ENCODE assay signal across 8 cellular contexts in the genomic region with DNA sequence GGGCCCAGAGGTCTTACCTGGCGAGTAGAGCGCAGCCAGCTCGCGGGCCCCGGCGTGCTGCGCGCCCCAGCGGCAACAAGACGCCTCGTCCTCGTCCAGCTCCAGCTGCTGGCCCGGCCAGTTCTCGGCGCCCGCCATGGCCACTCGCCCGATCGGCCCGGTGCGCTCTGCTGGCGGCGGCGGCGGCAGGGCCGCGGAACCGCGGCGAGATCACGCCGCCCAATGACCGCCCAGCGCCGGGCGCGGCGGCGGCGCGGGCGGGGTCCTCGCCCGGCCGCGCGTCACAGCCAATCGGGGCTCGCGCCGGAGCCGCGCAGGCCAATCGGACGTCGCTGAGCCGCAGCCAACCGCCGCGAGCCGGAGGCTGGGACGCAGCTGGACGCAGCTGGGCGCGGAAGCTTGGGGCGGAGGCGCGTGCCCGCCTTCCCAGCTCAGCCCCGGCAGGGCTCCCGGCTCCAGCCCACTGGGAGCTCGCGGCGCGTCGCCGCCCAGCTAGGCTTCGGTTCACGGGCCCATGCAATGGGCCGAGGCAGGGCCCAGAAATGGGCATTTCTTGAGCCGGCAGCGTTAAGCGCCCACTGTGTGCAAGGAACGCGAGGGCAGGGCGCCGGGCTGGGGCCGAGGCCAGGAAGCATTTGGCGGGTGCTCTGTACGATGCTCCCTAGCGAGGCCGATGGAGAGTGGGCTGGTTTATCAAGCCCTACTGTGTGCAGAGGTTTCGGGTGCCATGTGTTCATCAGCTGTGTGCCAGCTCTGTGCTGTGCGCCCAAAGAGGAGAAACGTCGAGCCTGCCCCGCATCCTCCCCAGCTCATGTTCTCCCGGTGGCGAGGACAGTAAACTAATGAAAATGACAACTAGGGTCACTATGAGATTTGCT. TPM values are rescaled to one million over a fixed set of nuclear protein-coding genes. Genes with fewer than 3 reads are reported as not detected.
DNase-seq lines count a peak whose midpoint lies in the region; ATAC-seq and TF ChIP-seq lines count a peak whose summit lies in the region.

A gene (minus strand): TSS at position 224 of the 878 bp plus-strand sequence. CDS start 86 bp downstream, at position 138.

- TF ChIP-seq EP300 in gastroesophageal sphincter (IDR thresholded peaks at IDR 0.05) (no peak), suprapubic skin (IDR thresholded peaks at IDR 0.05) (no peak)

- no peak within 1 kb of the TSS for H2BK5ac ChIP-seq in H9 (ENCODE audit: insufficient read length, low read length)

- peak within 1 kb of the TSS; percentile 81 for H3K4me3 Mint-ChIP-seq in H9
- peak within 1 kb of the TSS; percentile 75 for H3K4me3 Mint-ChIP-seq in activated naive CD4-positive, alpha-beta T cell treated with anti-CD3 and anti-CD28 coated beads for 36 hours

- no peak within 1 kb of the TSS for H2AFZ ChIP-seq in H9 (ENCODE audit: low read length)
- peak within 1 kb of the TSS; percentile 87 for H2AFZ ChIP-seq in MM.1S (ENCODE audit: low read length)

- H3K27me3 Mint-ChIP-seq in H9 (ENCODE audit: low read depth) = peaks cover 15% of the 10 kb centered on the region
- H3K27me3 Mint-ChIP-seq in activated naive CD4-positive, alpha-beta T cell treated with anti-CD3 and anti-CD28 coated beads for 36 hours (ENCODE audit: low read depth) = no peaks in the 10 kb centered on the region

- no peak within 1 kb of the TSS for H3K23ac ChIP-seq in H9 (ENCODE audit: insufficient read length, low read depth, low read length)

- peaks cover 5% of the 10 kb centered on the region for H3K79me1 ChIP-seq in H9 (ENCODE audit: insufficient read depth, low read depth, low read length, poor library complexity, severe bottlenecking)

- H3K27ac ChIP-seq in H9 (ENCODE audit: insufficient read length, low read depth, low read length) (no peak within 1 kb of the TSS), MM.1S (ENCODE audit: low read length) (no peak within 1 kb of the TSS), gastroesophageal sphincter (peak within 1 kb of the TSS; percentile 89 to 96 (median 92)), suprapubic skin (peak within 1 kb of the TSS; percentile 96)

- no peaks in the 10 kb centered on the region for H3K9me2 ChIP-seq in MM.1S (replicated peaks; ENCODE audit: insufficient read depth, low read length)

- no peaks in the 10 kb centered on the region for H3K9me3 ChIP-seq in ES-I3 (ENCODE audit: control insufficient read depth, insufficient read depth, low read length)
- H3K9me3 ChIP-seq in H9 (ENCODE audit: control insufficient read depth, low read depth, low read length) = no peaks in the 10 kb centered on the region
- H3K9me3 ChIP-seq in MM.1S (replicated peaks; ENCODE audit: insufficient read depth, low read length) = no peaks in the 10 kb centered on the region
- no peaks in the 10 kb centered on the region for H3K9me3 ChIP-seq in gastroesophageal sphincter
- no peaks in the 10 kb centered on the region for H3K9me3 ChIP-seq in suprapubic skin

- no peak within 1 kb of the TSS for H2BK15ac ChIP-seq in H9 (ENCODE audit: low read depth, low read length)

- intact Hi-C loops in activated naive CD4-positive, alpha-beta T cell treated with anti-CD3 and anti-CD28 coated beads for 36 hours (cut with micrococcal nuclease) = loop anchor here (1.0 to 10.0 kb wide), 3 partner anchors 13 to 339 kb away; a partner anchor contains a TSS

- H3K79me2 ChIP-seq in H9 (ENCODE audit: insufficient read depth, low read length) = peaks cover 7% of the 10 kb centered on the region; the same call in 1 of the 2 replicates
- peaks cover 29% of the 10 kb centered on the region for H3K79me2 ChIP-seq in MM.1S (ENCODE audit: low read length)

- no CpG with 5 or more reads among the region's 99 CpGs for WGBS in H9 (ENCODE audit: extremely low coverage, insufficient read length, low lambda C conversion rate)
- WGBS in gastroesophageal sphincter (ENCODE audit: low coverage in 1 of 2), 2 donors = 29 to 42% methylated on average over 2 to 5 of the region's 99 CpGs
- 33% methylated on average over 6 of the region's 99 CpGs for WGBS in suprapubic skin

- DNase-seq in H9 = peak; percentile 88
- DNase-seq in MM.1S = peak; percentile 90
- DNase-seq in SK-N-DZ (ENCODE audit: low spot score) = peak; percentile 89
- DNase-seq in activated naive CD4-positive, alpha-beta T cell treated with anti-CD3 and anti-CD28 coated beads for 36 hours = peak; percentile 87
- peak; percentile 86 for DNase-seq in occipital lobe (lab: John Stamatoyannopoulos, UW)
- DNase-seq in suprapubic skin (ENCODE audit: low spot score in 2 of 2) = peak; percentile 90 to 95

- no peak within 1 kb of the TSS for H2AK5ac ChIP-seq in H9 (ENCODE audit: insufficient read length, low read length)

- no peak within 1 kb of the TSS for H4K91ac ChIP-seq in H9 (ENCODE audit: insufficient read length, low read depth, low read length)

- no peak within 1 kb of the TSS for H3T11ph ChIP-seq in H9 (ENCODE audit: low read length)

- H3K4me2 ChIP-seq in H9 (ENCODE audit: insufficient read depth, insufficient read length, low read length) (peak within 1 kb of the TSS; percentile 87), MM.1S (ENCODE audit: low read depth, low read length) (peak within 1 kb of the TSS; percentile 95)

- no peaks in the 10 kb centered on the region for H3K9me3 Mint-ChIP-seq in H9
- H3K9me3 Mint-ChIP-seq in activated naive CD4-positive, alpha-beta T cell treated with anti-CD3 and anti-CD28 coated beads for 36 hours = no peaks in the 10 kb centered on the region

- no peak within 1 kb of the TSS for H3K56ac ChIP-seq in H9 (ENCODE audit: insufficient read length, low read depth, low read length)

- H3K4me1 ChIP-seq in ES-I3 (ENCODE audit: insufficient read depth, low read length) (0 out of 2 replicates have a peak, but pooled peaks cover 11% of the 10 kb centered on the region), H9 (ENCODE audit: insufficient read depth, low read length) (peaks cover 13% of the 10 kb centered on the region; the same call in 1 of the 2 replicates), MM.1S (ENCODE audit: low read length) (peaks cover 6% of the 10 kb centered on the region; the same call in 1 of the 2 replicates), gastroesophageal sphincter (peaks cover 5 to 54% (median 35%) of the 10 kb centered on the region in 3 donors), suprapubic skin (peaks cover 50% of the 10 kb centered on the region)

- CTCF ChIA-PET in activated naive CD4-positive, alpha-beta T cell treated with anti-CD3 and anti-CD28 coated beads for 36 hours (lab: Charles Lee) = interaction anchor here (0.5 to 8.7 kb wide), 11 partner anchors 8 to 776 kb away, joined by 3 to 77 read pairs (median 5); no protein-coding TSS in a partner anchor

- H4K20me1 ChIP-seq in H9 (ENCODE audit: control insufficient read depth, insufficient read depth, insufficient read length) (no peaks in the 10 kb centered on the region), MM.1S (ENCODE audit: insufficient read depth, low read length) (no peaks in the 10 kb centered on the region)

- H3K4me3 ChIP-seq in MM.1S (ENCODE audit: low read length) (peak within 1 kb of the TSS; percentile 96), gastroesophageal sphincter (peak within 1 kb of the TSS; percentile 93 to 98), suprapubic skin (peak within 1 kb of the TSS; percentile 82)

- H3K27me3 ChIP-seq in H9 (ENCODE audit: insufficient read depth, low read length) = no peaks in the 10 kb centered on the region; the same call in 1 of the 2 replicates
- 0 out of 2 replicates have a peak, but pooled peaks cover 2% of the 10 kb centered on the region for H3K27me3 ChIP-seq in MM.1S (replicated peaks; ENCODE audit: insufficient read depth, low read length)
- H3K27me3 ChIP-seq in gastroesophageal sphincter = no peaks in the 10 kb centered on the region
- H3K27me3 ChIP-seq in suprapubic skin = no peaks in the 10 kb centered on the region

- H3K36me3 Mint-ChIP-seq in H9 (ENCODE audit: insufficient read depth in 1 of 3, low read depth in 3 of 3) = peaks cover 10 to 18% (median 15%) of the 10 kb centered on the region in 3 experiments; a peak in 6 of 7 replicates
- peaks cover 4% of the 10 kb centered on the region for H3K36me3 Mint-ChIP-seq in activated naive CD4-positive, alpha-beta T cell treated with anti-CD3 and anti-CD28 coated beads for 36 hours (ENCODE audit: low read depth)

- H3K36me3 ChIP-seq in ES-I3 (ENCODE audit: insufficient read depth, low read length) (peaks cover 3% of the 10 kb centered on the region; the same call in 1 of the 2 replicates), MM.1S (replicated peaks; ENCODE audit: insufficient read depth, low read length) (no peaks in the 10 kb centered on the region), gastroesophageal sphincter (no peaks in the 10 kb centered on the region), suprapubic skin (no peaks in the 10 kb centered on the region)

- H3K18ac ChIP-seq in H9 (ENCODE audit: insufficient read length, low read depth, low read length) = peak within 1 kb of the TSS; percentile 7

- H3K14ac ChIP-seq in H9 (ENCODE audit: insufficient read depth, low read length) = peak within 1 kb of the TSS; percentile 71

- H3K4me1 Mint-ChIP-seq in H9 = peaks cover 29 to 41% of the 10 kb centered on the region in 2 experiments
- H3K4me1 Mint-ChIP-seq in activated naive CD4-positive, alpha-beta T cell treated with anti-CD3 and anti-CD28 coated beads for 36 hours (ENCODE audit: low read depth) = peaks cover 39% of the 10 kb centered on the region

- H3K27ac Mint-ChIP-seq in H9 = peak within 1 kb of the TSS in 2 of 3 experiments; percentile 49 to 85; a peak in 2 of 7 replicates
- peak within 1 kb of the TSS; percentile 84 for H3K27ac Mint-ChIP-seq in activated naive CD4-positive, alpha-beta T cell treated with anti-CD3 and anti-CD28 coated beads for 36 hours

- H2BK120ac ChIP-seq in H9 (ENCODE audit: low read depth, low read length, poor library complexity, severe bottlenecking) = no peak within 1 kb of the TSS

- H3K9ac ChIP-seq in ES-I3 (ENCODE audit: low read depth, low read length) = peak within 1 kb of the TSS; percentile 71
- peak within 1 kb of the TSS; percentile 44 for H3K9ac ChIP-seq in H9 (ENCODE audit: extremely low read depth, insufficient read length, low read length)
- peak within 1 kb of the TSS; percentile 78 for H3K9ac ChIP-seq in MM.1S (ENCODE audit: low read length)

- no peak within 1 kb of the TSS for H3K4ac ChIP-seq in H9 (ENCODE audit: low read depth, low read length)

- TF ChIP-seq POLR2A in gastroesophageal sphincter (IDR thresholded peaks at IDR 0.05) (peak; percentile 91 to 98), suprapubic skin (IDR thresholded peaks at IDR 0.05) (peak; percentile 81 to 87)

- H4K8ac ChIP-seq in H9 (replicated peaks; ENCODE audit: insufficient read length, low read depth, low read length) = no peak within 1 kb of the TSS

- H3K23me2 ChIP-seq in H9 (ENCODE audit: insufficient read length, low read depth, low read length, poor library complexity, severe bottlenecking) = peaks cover 8% of the 10 kb centered on the region

- TF ChIP-seq CTCF in H9 (conservative IDR thresholded peaks at IDR 0.05) (no peak), MM.1S (IDR thresholded peaks at IDR 0.05; ENCODE audit: low read length) (no peak), gastroesophageal sphincter (IDR thresholded peaks at IDR 0.05) (peak in 2 of 4 experiments; percentile 8 to 24), suprapubic skin (IDR thresholded peaks at IDR 0.05) (no peak)

- no peak within 1 kb of the TSS for H4K5ac ChIP-seq in H9 (ENCODE audit: insufficient read length, low read depth, low read length)

- no peak within 1 kb of the TSS for H2BK20ac ChIP-seq in H9 (ENCODE audit: low read depth, low read length, poor library complexity, severe bottlenecking)

- no peaks in the 10 kb centered on the region for H3F3A ChIP-seq in MM.1S (ENCODE audit: insufficient read depth, low read length)

- ATAC-seq in gastroesophageal sphincter = peak; percentile 99

- peak within 1 kb of the TSS; percentile 7 for H2BK12ac ChIP-seq in H9 (ENCODE audit: insufficient read length, low read depth, low read length)

RNA-seq across cellular contexts. Expression of the gene that starts here (rescaled TPM):
- total RNA-seq in H9 (2021) = 29.3 and 32.4 TPM in 2 replicates
- 39.0 and 41.6 TPM in 2 replicates for polyA plus RNA-seq in SK-N-DZ (2014; cell fraction: cytosol; rRNA removed)
- 19.4 and 20.3 TPM in 2 replicates for polyA plus RNA-seq in SK-N-DZ (2014; cell fraction: nucleus; rRNA removed)
- 10 to 100 TPM; 10.4 to 11.2 TPM for total RNA-seq in activated naive CD4-positive, alpha-beta T cell treated with anti-CD3 and anti-CD28 coated beads for 36 hours
- total RNA-seq in gastroesophageal sphincter = 10 to 100 TPM; 24.1 to 46.3 (median 31.8) TPM
- total RNA-seq in occipital lobe = 10.0 TPM
- total RNA-seq in suprapubic skin = 10 to 100 TPM; 30.5 to 82.2 (median 57.3) TPM

Comparison
In these comparisons a context has a peak if more than half of its experiments do, and no peak if none do; other contexts are left out.
1. H3K27ac ChIP-seq: peak in gastroesophageal sphincter (4 of 4) and suprapubic skin (single experiment); none in H9 (single experiment) and MM.1S (single experiment).
2. Peak in every context shown above with its lines, with median percentiles within 50 percentile points of each other: H3K9ac ChIP-seq, DNase-seq and H3K4me3 ChIP-seq.